Comparison of ENCODE assay signal across 1 cellular context in genomic region chr15:101805605-101806345, GRCh38.
A peak's percentile ranks its signal among the peaks of the same experiment; 100 is the strongest.
TF ChIP-seq lines count a peak whose summit lies in the region.

No MANE protein-coding gene starts in this region.

TF ChIP-seq in K562, 482 proteins besides CTCF, POLR2A, EP300 and RAD21:
- TF ChIP-seq ZNF583 (CRISPR knock-in tag; IDR thresholded peaks at IDR 0.05) (no peak), SPI1 (IDR thresholded peaks at IDR 0.05; ENCODE audit: borderline replicate concordance, low read depth, low read length) (peak; percentile 60; the same call in 1 of the 2 replicates)
TF ChIP-seq in K562: peak in this region for 1.
